Comparison of ENCODE assay signal across 9 cellular contexts in genomic region chr19:54415208-54415900, GRCh38. TPM values are rescaled to one million over a fixed set of nuclear protein-coding genes. Genes with fewer than 3 reads are reported as not detected.
DNase-seq lines count a peak whose midpoint lies in the region; ATAC-seq and TF ChIP-seq lines count a peak whose summit lies in the region.
"Had no signal": no experiment of that assay in that cellular context is flagged by ENCODE, and none has a peak within 500 bp of the region (broad histone marks: within the 10 kb centered on the region; RNA-seq: fewer than 3 reads in every experiment).

TTYH1 (plus strand) TSS chr19:54415464; CDS start chr19:54415553, 89 bp downstream.

- peaks cover 13% of the 10 kb centered on the region for H3K9me3 Mint-ChIP-seq in endodermal cell

- DNase-seq in COLO829 (ENCODE audit: low spot score) (peak; percentile 24), WERI-Rb-1 (peak; percentile 48), endodermal cell (peak; percentile 84), posterior vena cava (ENCODE audit: low spot score) (peak; percentile 34), COLO668 (lab: John Stamatoyannopoulos, UW; ENCODE audit: unreplicated experiment) (no peak)
- no peak for DNase-seq in effector memory CD4-positive, alpha-beta T cell

- H3K36me3 ChIP-seq in WERI-Rb-1: no peaks in the 10 kb centered on the region
- no peaks in the 10 kb centered on the region for H3K36me3 ChIP-seq in endodermal cell (ENCODE audit: control insufficient read depth, insufficient read depth, low read length)
- H3K36me3 ChIP-seq in effector memory CD4-positive, alpha-beta T cell (ENCODE audit: control insufficient read depth, insufficient read depth, low read length): no peaks in the 10 kb centered on the region

- intact Hi-C loops in posterior vena cava (cut with DNase I): no loop called here

- peaks cover 6% of the 10 kb centered on the region for H3K4me1 Mint-ChIP-seq in endodermal cell

- ATAC-seq in GM21367 (IDR thresholded peaks at IDR 0.05; ENCODE audit: unreplicated experiment): no peak
- no peak for ATAC-seq in GM18858 (IDR thresholded peaks at IDR 0.05; ENCODE audit: unreplicated experiment)

- H3K4me3 ChIP-seq in WERI-Rb-1 (ENCODE audit: low read depth, low read length): peak within 1 kb of the TSS; percentile 53
- H3K4me3 ChIP-seq in endodermal cell (ENCODE audit: low read length): no peak within 1 kb of the TSS
- H3K4me3 ChIP-seq in effector memory CD4-positive, alpha-beta T cell (ENCODE audit: insufficient read depth, low read depth, low read length, poor library complexity, severe bottlenecking): no peak within 1 kb of the TSS

- no peak within 1 kb of the TSS for H3K27ac ChIP-seq in WERI-Rb-1
- no peak within 1 kb of the TSS for H3K27ac ChIP-seq in endodermal cell (ENCODE audit: low read depth, low read length)
- no peak within 1 kb of the TSS for H3K27ac ChIP-seq in effector memory CD4-positive, alpha-beta T cell (ENCODE audit: insufficient read depth, low read length, poor library complexity, severe bottlenecking)
- H3K27ac ChIP-seq: parathyroid adenoma had no signal

- 2% methylated on average over 53 of the region's 68 CpGs; no CpG with 5 or more reads in 1 of the 2 experiments for WGBS in endodermal cell (ENCODE audit: insufficient coverage in 1 of 2, insufficient read length in 1 of 2), 2 experiments

- H3K27me3 ChIP-seq in WERI-Rb-1 (ENCODE audit: insufficient read depth, low read depth, severe bottlenecking): peaks cover 21% of the 10 kb centered on the region
- H3K27me3 ChIP-seq in endodermal cell (ENCODE audit: control insufficient read depth, insufficient read depth, low read length, poor library complexity, severe bottlenecking): peaks cover 51% of the 10 kb centered on the region
- H3K27me3 ChIP-seq in effector memory CD4-positive, alpha-beta T cell (replicated peaks; ENCODE audit: control insufficient read depth, insufficient read depth, low read length, poor library complexity, severe bottlenecking): peaks cover 29% of the 10 kb centered on the region

- H3K9ac ChIP-seq in endodermal cell (ENCODE audit: extremely low read depth, low read length, poor library complexity, severe bottlenecking): no peak within 1 kb of the TSS
- H3K9ac ChIP-seq: parathyroid adenoma had no signal

- TF ChIP-seq CTCF in WERI-Rb-1 (IDR thresholded peaks at IDR 0.05; ENCODE audit: low read depth, low read length): peak; percentile 65
- TF ChIP-seq CTCF in endodermal cell (conservative IDR thresholded peaks at IDR 0.05): peak; percentile 78

- H3K4me1 ChIP-seq in endodermal cell (ENCODE audit: control insufficient read depth, insufficient read depth, low read length): no peaks in the 10 kb centered on the region
- H3K4me1 ChIP-seq in effector memory CD4-positive, alpha-beta T cell (ENCODE audit: control insufficient read depth, insufficient read depth, low read length, poor library complexity, severe bottlenecking): peaks cover 9% of the 10 kb centered on the region
- H3K4me1 ChIP-seq: parathyroid adenoma had no signal

- H3K27ac Mint-ChIP-seq in endodermal cell: no peak within 1 kb of the TSS

- no peaks in the 10 kb centered on the region for H3K36me3 Mint-ChIP-seq in endodermal cell (ENCODE audit: low read depth)

- H3K9me3 ChIP-seq in WERI-Rb-1 (ENCODE audit: severe bottlenecking) (no peaks in the 10 kb centered on the region), endodermal cell (ENCODE audit: control insufficient read depth, low read length) (no peaks in the 10 kb centered on the region)
- H3K9me3 ChIP-seq in effector memory CD4-positive, alpha-beta T cell (ENCODE audit: control insufficient read depth, low read length): no peaks in the 10 kb centered on the region

- H3K27me3 Mint-ChIP-seq in endodermal cell (ENCODE audit: insufficient read depth): peaks cover 87% of the 10 kb centered on the region

- H3K4me3 Mint-ChIP-seq in endodermal cell: peak within 1 kb of the TSS; percentile 36

RNA-seq across cellular contexts. Expression of gene TTYH1, which starts in this region (rescaled TPM):
- 1 to 10 TPM; 1.0 to 2.0 TPM for total RNA-seq in endodermal cell
- polyA plus RNA-seq in endodermal cell (2013, experiment 1 of 2): 342 TPM
- 263 TPM for polyA plus RNA-seq in endodermal cell (2013, experiment 2 of 2)
- 1 to 10 TPM in 1 of 2 donors, under 1 TPM in 1; 0.60 to 1.4 TPM for total RNA-seq in posterior vena cava

Comparison
In these comparisons a context has a peak if more than half of its experiments do, and no peak if none do; other contexts are left out.
1. DNase-seq: peak in COLO829 (single experiment), WERI-Rb-1 (single experiment), endodermal cell (single experiment) and posterior vena cava (single experiment); none in effector memory CD4-positive, alpha-beta T cell (0 of 3) and COLO668 (single experiment).